19 cellular contexts compared by ENCODE assay signal in genomic region chr3:69803871-69804270, GRCh38.
DNase-seq lines count a peak whose midpoint lies in the region; ATAC-seq and TF ChIP-seq lines count a peak whose summit lies in the region.
"Had no signal": no experiment of that assay in that cellular context is flagged by ENCODE, and none has a peak within 500 bp of the region (broad histone marks: within the 10 kb centered on the region; RNA-seq: fewer than 3 reads in every experiment).

No MANE protein-coding gene starts in this region.

- no peak for ATAC-seq in HG03442 (IDR thresholded peaks at IDR 0.05; ENCODE audit: unreplicated experiment)
- ATAC-seq: A549; CD8-positive, alpha-beta T cell; GM12878 had no signal

- WGBS in esophagus muscularis mucosa, result 39% methylated on average over 3 of the region's 3 CpGs
- 82% methylated on average over 3 of the region's 3 CpGs for WGBS in suprapubic skin

- H3K4me1 Mint-ChIP-seq in mesothelial cell of epicardium, result peaks cover 40% of the 10 kb centered on the region
- no peaks in the 10 kb centered on the region for H3K4me1 Mint-ChIP-seq in activated T-cell treated with anti-CD3 and anti-CD28 coated beads, Interleukin-2, amount 50 U/mL, for 24 hours (ENCODE audit: low read depth)

- no peak for TF ChIP-seq POLR2A in esophagus muscularis mucosa (IDR thresholded peaks at IDR 0.05; ENCODE audit: low read depth)
- no peak for TF ChIP-seq POLR2A in suprapubic skin (IDR thresholded peaks at IDR 0.05)

- H3K4me3 ChIP-seq in KMS-11 (IDR thresholded peaks at IDR 0.05; ENCODE audit: insufficient read depth, low read depth, low read length), result no peak overlapping the region
- no peak overlapping the region for H3K4me3 ChIP-seq in esophagus muscularis mucosa
- no peak overlapping the region for H3K4me3 ChIP-seq in suprapubic skin
- H3K4me3 ChIP-seq: A549, GM12878 had no signal

- peaks cover 28% of the 10 kb centered on the region for H3K4me1 ChIP-seq in KMS-11 (ENCODE audit: low read depth, poor library complexity, severe bottlenecking)
- peaks cover 11 to 49% (median 40%) of the 10 kb centered on the region in 4 donors for H3K4me1 ChIP-seq in esophagus muscularis mucosa
- H3K4me1 ChIP-seq in suprapubic skin, result peaks cover 18% of the 10 kb centered on the region
- H3K4me1 ChIP-seq: A549 had no signal

- peak overlapping the region; percentile 43; the same call in 1 of the 2 replicates for H3K9ac ChIP-seq in KMS-11

- peak overlapping the region; percentile 35 for H3K4me2 ChIP-seq in KMS-11
- H3K4me2 ChIP-seq: A549 had no signal

- H3K4me3 Mint-ChIP-seq in mesothelial cell of epicardium, result no peak overlapping the region
- H3K4me3 Mint-ChIP-seq in activated T-cell treated with anti-CD3 and anti-CD28 coated beads, Interleukin-2, amount 50 U/mL, for 24 hours, result no peak overlapping the region
- H3K4me3 Mint-ChIP-seq: CD8-positive, alpha-beta T cell had no signal

- H3K27me3 ChIP-seq in KMS-11 (ENCODE audit: insufficient read depth, low read depth), result no peaks in the 10 kb centered on the region
- no peaks in the 10 kb centered on the region for H3K27me3 ChIP-seq in esophagus muscularis mucosa
- H3K27me3 ChIP-seq in suprapubic skin, result no peaks in the 10 kb centered on the region

- TF ChIP-seq EP300 in esophagus muscularis mucosa (IDR thresholded peaks at IDR 0.05) (no peak), suprapubic skin (IDR thresholded peaks at IDR 0.05) (no peak)

- peak; percentile 68 for DNase-seq in COLO829 (ENCODE audit: low spot score)
- DNase-seq in esophagus muscularis mucosa (ENCODE audit: extremely low spot score), result no peak
- no peak for DNase-seq in mesothelial cell of epicardium (ENCODE audit: low spot score in 2 of 2, unreplicated experiment in 2 of 2)
- DNase-seq in activated T-cell treated with anti-CD3 and anti-CD28 coated beads, Interleukin-2, amount 50 U/mL, for 24 hours, result no peak
- no peak for DNase-seq in suprapubic skin (ENCODE audit: low spot score in 2 of 2)
- DNase-seq: CD8-positive, alpha-beta T cell; DMS53; EL; NCI-H1105 treated with DMSO at 0.1 percent for 48 hours; NCI-H187; NCI-H2107; NCI-H510A treated with DMSO at 0.1 percent for 48 hours; NCI-H774; RPMI8226; SHP77 treated with DMSO at 0.1 percent for 48 hours had no signal

- TF ChIP-seq CTCF in KMS-11 (conservative IDR thresholded peaks at IDR 0.05; ENCODE audit: low read depth, low read length) (no peak), esophagus muscularis mucosa (IDR thresholded peaks at IDR 0.05) (no peak), mesothelial cell of epicardium (IDR thresholded peaks at IDR 0.05; ENCODE audit: unreplicated experiment) (no peak), suprapubic skin (IDR thresholded peaks at IDR 0.05) (no peak)

- no peaks in the 10 kb centered on the region for H3K27me3 Mint-ChIP-seq in mesothelial cell of epicardium (ENCODE audit: low read depth)
- no peaks in the 10 kb centered on the region for H3K27me3 Mint-ChIP-seq in activated T-cell treated with anti-CD3 and anti-CD28 coated beads, Interleukin-2, amount 50 U/mL, for 24 hours

- H3K27ac Mint-ChIP-seq in mesothelial cell of epicardium, result peak overlapping the region; percentile 6
- no peak overlapping the region for H3K27ac Mint-ChIP-seq in activated T-cell treated with anti-CD3 and anti-CD28 coated beads, Interleukin-2, amount 50 U/mL, for 24 hours
- H3K27ac Mint-ChIP-seq: CD8-positive, alpha-beta T cell had no signal

- H3K36me3 ChIP-seq in KMS-11 (ENCODE audit: insufficient read depth) (no peaks in the 10 kb centered on the region), esophagus muscularis mucosa (no peaks in the 10 kb centered on the region), suprapubic skin (no peaks in the 10 kb centered on the region)

- no peaks in the 10 kb centered on the region for H3K79me2 ChIP-seq in KMS-11 (ENCODE audit: insufficient read depth, low read depth)

- H2AFZ ChIP-seq in KMS-11 (ENCODE audit: low read depth), result peak overlapping the region; percentile 1; the same call in 1 of the 2 replicates

- no peaks in the 10 kb centered on the region for H4K20me1 ChIP-seq in KMS-11 (ENCODE audit: insufficient read depth)

- intact Hi-C loops in esophagus muscularis mucosa (cut with DNase I), result no loop called here

- peaks cover 12% of the 10 kb centered on the region for H3K9me3 Mint-ChIP-seq in mesothelial cell of epicardium
- H3K9me3 Mint-ChIP-seq in activated T-cell treated with anti-CD3 and anti-CD28 coated beads, Interleukin-2, amount 50 U/mL, for 24 hours, result no peaks in the 10 kb centered on the region

- H3K9me3 ChIP-seq in esophagus muscularis mucosa (no peaks in the 10 kb centered on the region), suprapubic skin (no peaks in the 10 kb centered on the region)
- H3K9me3 ChIP-seq: A549 had no signal

- H3K27ac ChIP-seq in KMS-11, result peak overlapping the region; percentile 80
- H3K27ac ChIP-seq in esophagus muscularis mucosa (replicated peaks in 1 of 4), result peak overlapping the region in 3 of 4 donors; percentile 31 to 46 (median 34)
- H3K27ac ChIP-seq in suprapubic skin, result no peak overlapping the region
- H3K27ac ChIP-seq: A549 had no signal

- H3K36me3 Mint-ChIP-seq in mesothelial cell of epicardium, result peaks cover 4% of the 10 kb centered on the region
- H3K36me3 Mint-ChIP-seq in activated T-cell treated with anti-CD3 and anti-CD28 coated beads, Interleukin-2, amount 50 U/mL, for 24 hours (ENCODE audit: low read depth), result no peaks in the 10 kb centered on the region
- H3K36me3 Mint-ChIP-seq: CD8-positive, alpha-beta T cell had no signal
